In the genomic region with DNA sequence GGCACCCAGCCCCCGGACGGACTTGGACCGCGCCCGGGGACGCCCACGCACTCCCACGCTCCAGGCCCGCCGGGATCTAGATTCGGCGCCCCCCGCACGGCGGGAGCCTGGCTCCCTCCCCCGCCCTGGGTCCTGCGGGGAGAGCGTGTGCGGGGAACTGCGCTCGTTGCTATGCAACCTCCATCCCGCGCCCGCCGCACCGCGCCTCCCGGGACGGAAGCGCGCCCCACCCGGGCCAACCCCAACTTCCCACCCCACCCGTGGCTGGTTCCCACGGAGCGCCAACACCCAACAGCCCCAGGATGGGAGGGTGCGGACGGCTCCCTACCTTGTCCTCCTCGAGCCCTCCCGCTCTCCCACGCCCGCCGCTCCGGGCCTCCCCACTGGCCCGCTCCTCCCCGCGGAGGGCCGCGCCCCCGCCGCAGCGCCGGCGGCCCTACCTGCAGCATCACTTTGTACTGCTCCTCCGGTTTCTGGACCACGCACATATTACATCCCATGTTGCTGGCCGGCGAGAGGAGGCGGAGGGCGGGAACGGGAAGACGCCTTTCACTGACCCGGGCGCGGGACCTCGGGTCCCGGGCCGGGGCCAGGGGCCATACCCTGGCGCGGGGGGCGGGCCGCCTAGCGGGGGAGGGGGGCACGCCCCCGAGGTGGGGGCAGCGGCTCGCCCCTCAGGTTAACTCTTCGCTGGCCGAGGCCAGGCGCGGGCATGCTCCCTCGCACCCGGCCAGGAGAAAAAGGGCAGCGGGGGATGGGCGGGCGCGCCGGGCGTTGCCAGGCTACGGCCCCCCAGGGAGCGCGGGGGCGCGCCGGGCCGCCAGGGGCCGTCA, we compare ENCODE assay signal across 8 cellular contexts. TPM values are rescaled to one million over a fixed set of nuclear protein-coding genes. Genes with fewer than 3 reads are reported as not detected.
DNase-seq lines count a peak whose midpoint lies in the region; ATAC-seq and TF ChIP-seq lines count a peak whose summit lies in the region.

A gene with protein sequence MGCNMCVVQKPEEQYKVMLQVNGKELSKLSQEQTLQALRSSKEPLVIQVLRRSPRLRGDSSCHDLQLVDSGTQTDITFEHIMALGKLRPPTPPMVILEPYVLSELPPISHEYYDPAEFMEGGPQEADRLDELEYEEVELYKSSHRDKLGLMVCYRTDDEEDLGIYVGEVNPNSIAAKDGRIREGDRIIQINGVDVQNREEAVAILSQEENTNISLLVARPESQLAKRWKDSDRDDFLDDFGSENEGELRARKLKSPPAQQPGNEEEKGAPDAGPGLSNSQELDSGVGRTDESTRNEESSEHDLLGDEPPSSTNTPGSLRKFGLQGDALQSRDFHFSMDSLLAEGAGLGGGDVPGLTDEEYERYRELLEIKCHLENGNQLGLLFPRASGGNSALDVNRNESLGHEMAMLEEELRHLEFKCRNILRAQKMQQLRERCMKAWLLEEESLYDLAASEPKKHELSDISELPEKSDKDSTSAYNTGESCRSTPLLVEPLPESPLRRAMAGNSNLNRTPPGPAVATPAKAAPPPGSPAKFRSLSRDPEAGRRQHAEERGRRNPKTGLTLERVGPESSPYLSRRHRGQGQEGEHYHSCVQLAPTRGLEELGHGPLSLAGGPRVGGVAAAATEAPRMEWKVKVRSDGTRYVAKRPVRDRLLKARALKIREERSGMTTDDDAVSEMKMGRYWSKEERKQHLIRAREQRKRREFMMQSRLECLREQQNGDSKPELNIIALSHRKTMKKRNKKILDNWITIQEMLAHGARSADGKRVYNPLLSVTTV (minus strand): TSS at position 746 of the 833 bp plus-strand sequence. CDS start 246 bp downstream, at position 500.

- no peaks in the 10 kb centered on the region for H3K27me3 Mint-ChIP-seq in activated CD4-positive, alpha-beta memory T cell treated with anti-CD3 and anti-CD28 coated beads for 36 hours
- H3K27me3 Mint-ChIP-seq in stimulated activated memory B cell treated with anti-CD40 and anti-IgM and Interleukin-4, amounts not matched to agents 10 μg/mL and 1 μg/mL and 100 μg/mL, for 72 hours = peaks cover 52% of the 10 kb centered on the region

- no peaks in the 10 kb centered on the region for H3K9me3 Mint-ChIP-seq in activated CD4-positive, alpha-beta memory T cell treated with anti-CD3 and anti-CD28 coated beads for 36 hours
- no peaks in the 10 kb centered on the region for H3K9me3 Mint-ChIP-seq in stimulated activated memory B cell treated with anti-CD40 and anti-IgM and Interleukin-4, amounts not matched to agents 10 μg/mL and 1 μg/mL and 100 μg/mL, for 72 hours

- peak; percentile 30 for DNase-seq in NCI-H1436 (lab: John Stamatoyannopoulos, UW)
- DNase-seq in NCI-H1436 treated with DMSO at 0.1 percent for 48 hours (lab: John Stamatoyannopoulos, UW) = no peak
- peak; percentile 26 for DNase-seq in activated CD4-positive, alpha-beta memory T cell treated with anti-CD3 and anti-CD28 coated beads for 36 hours
- DNase-seq in hepatocyte (ENCODE audit: low spot score) = no peak
- no peak for DNase-seq in RPMI8226
- DNase-seq in HK-2 (ENCODE audit: unreplicated experiment) = no peak
- DNase-seq in EL = no peak

- no peak within 1 kb of the TSS for H3K27ac ChIP-seq in hepatocyte

- no peaks in the 10 kb centered on the region for H3K9me3 ChIP-seq in hepatocyte (ENCODE audit: low read depth)

- H3K4me3 Mint-ChIP-seq in activated CD4-positive, alpha-beta memory T cell treated with anti-CD3 and anti-CD28 coated beads for 36 hours = peak within 1 kb of the TSS; percentile 56
- H3K4me3 Mint-ChIP-seq in stimulated activated memory B cell treated with anti-CD40 and anti-IgM and Interleukin-4, amounts not matched to agents 10 μg/mL and 1 μg/mL and 100 μg/mL, for 72 hours = peak within 1 kb of the TSS; percentile 60

- H3K9me2 ChIP-seq in hepatocyte (replicated peaks; ENCODE audit: insufficient read depth) = no peaks in the 10 kb centered on the region

- 52% methylated on average over 18 of the region's 96 CpGs for WGBS in hepatocyte (ENCODE audit: low lambda C conversion rate, missing lambda C conversion rate)

- no peak for TF ChIP-seq CTCF in hepatocyte (IDR thresholded peaks at IDR 0.05; ENCODE audit: poor library complexity)

- peaks cover 34% of the 10 kb centered on the region for H3K27me3 ChIP-seq in hepatocyte

- intact Hi-C loops in activated CD4-positive, alpha-beta memory T cell treated with anti-CD3 and anti-CD28 coated beads for 36 hours (cut with micrococcal nuclease) = loop anchor here (10.0 kb wide), 1 partner anchor 55 kb away; a partner anchor contains a TSS

- H3K4me1 ChIP-seq in hepatocyte (ENCODE audit: insufficient read depth) = no peaks in the 10 kb centered on the region

- H3K79me2 ChIP-seq in hepatocyte = no peaks in the 10 kb centered on the region

- no peak within 1 kb of the TSS for H2AFZ ChIP-seq in hepatocyte

- POLR2A ChIA-PET in activated CD4-positive, alpha-beta memory T cell treated with anti-CD3 and anti-CD28 coated beads for 36 hours (lab: Charles Lee) = no interaction called here

- peak; percentile 20 for ATAC-seq in stimulated activated memory B cell treated with anti-CD40 and anti-IgM and Interleukin-4, amounts not matched to agents 10 μg/mL and 1 μg/mL and 100 μg/mL, for 72 hours

- no peak within 1 kb of the TSS for H3K4me3 ChIP-seq in hepatocyte

- H3K36me3 Mint-ChIP-seq in activated CD4-positive, alpha-beta memory T cell treated with anti-CD3 and anti-CD28 coated beads for 36 hours = no peaks in the 10 kb centered on the region
- no peaks in the 10 kb centered on the region for H3K36me3 Mint-ChIP-seq in stimulated activated memory B cell treated with anti-CD40 and anti-IgM and Interleukin-4, amounts not matched to agents 10 μg/mL and 1 μg/mL and 100 μg/mL, for 72 hours

- no peak within 1 kb of the TSS for H3K27ac Mint-ChIP-seq in activated CD4-positive, alpha-beta memory T cell treated with anti-CD3 and anti-CD28 coated beads for 36 hours
- no peak within 1 kb of the TSS for H3K27ac Mint-ChIP-seq in stimulated activated memory B cell treated with anti-CD40 and anti-IgM and Interleukin-4, amounts not matched to agents 10 μg/mL and 1 μg/mL and 100 μg/mL, for 72 hours

- no peaks in the 10 kb centered on the region for H3K36me3 ChIP-seq in hepatocyte (replicated peaks; ENCODE audit: insufficient read depth, low read depth)

- peak within 1 kb of the TSS; percentile 71 for H3K4me2 ChIP-seq in hepatocyte

- CTCF ChIA-PET in activated CD4-positive, alpha-beta memory T cell treated with anti-CD3 and anti-CD28 coated beads for 36 hours (lab: Charles Lee) = no interaction called here

- no peaks in the 10 kb centered on the region for H4K20me1 ChIP-seq in hepatocyte (ENCODE audit: insufficient read depth, poor library complexity, severe bottlenecking)

- peaks cover 14% of the 10 kb centered on the region for H3K4me1 Mint-ChIP-seq in activated CD4-positive, alpha-beta memory T cell treated with anti-CD3 and anti-CD28 coated beads for 36 hours (ENCODE audit: low read depth)
- H3K4me1 Mint-ChIP-seq in stimulated activated memory B cell treated with anti-CD40 and anti-IgM and Interleukin-4, amounts not matched to agents 10 μg/mL and 1 μg/mL and 100 μg/mL, for 72 hours = no peaks in the 10 kb centered on the region

RNA-seq across cellular contexts. Expression of the gene that starts here (rescaled TPM):
- 1 to 10 TPM; 4.9 to 5.7 TPM for total RNA-seq in activated CD4-positive, alpha-beta memory T cell treated with anti-CD3 and anti-CD28 coated beads for 36 hours
- 1.6 and 2.8 TPM in 2 replicates for total RNA-seq in hepatocyte
- 0.59 and 1.4 TPM in 2 replicates for polyA plus RNA-seq in hepatocyte

Comparison
In these comparisons a context has a peak if more than half of its experiments do, and no peak if none do; other contexts are left out.
1. DNase-seq: peak in NCI-H1436 (single experiment) and activated CD4-positive, alpha-beta memory T cell treated with anti-CD3 and anti-CD28 coated beads for 36 hours (single experiment); none in NCI-H1436 treated with DMSO at 0.1 percent for 48 hours (single experiment), hepatocyte (single experiment), RPMI8226 (single experiment), HK-2 (single experiment) and EL (single experiment).